In genomic region chr2:11343626-11344341, GRCh38 we compare ENCODE assay signal across 8 cellular contexts. TPM values are rescaled to one million over a fixed set of nuclear protein-coding genes. Genes with fewer than 3 reads are reported as not detected.
DNase-seq lines count a peak whose midpoint lies in the region; ATAC-seq, FAIRE-seq and TF ChIP-seq lines count a peak whose summit lies in the region.

No MANE protein-coding gene starts in this region.

- POLR2A ChIA-PET in CD8-positive, alpha-beta T cell (lab: Charles Lee), result interaction anchor here (1.3 to 1.8 kb wide), 3 partner anchors 9 to 189 kb away, joined by 4 to 11 read pairs (median 4); partner anchors contain the start of genes E2F6 and SLC66A3

- peak in 5 of 7 experiments; percentile 9 to 58 (median 24) for DNase-seq in CD8-positive, alpha-beta T cell
- peak; percentile 53 for DNase-seq in RCC 7860 (ENCODE audit: low spot score)
- DNase-seq in activated naive CD4-positive, alpha-beta T cell treated with anti-CD3 and anti-CD28 coated beads, Interleukin-2, amount 10 ng/mL, durations not matched to agents 7 days and 5 days, result peak; percentile 59
- DNase-seq in Right ventricle myocardium superior, result peak; percentile 64
- DNase-seq in posterior vena cava (ENCODE audit: low spot score), result peak; percentile 87
- no peak for DNase-seq in cortex of kidney (lab: John Stamatoyannopoulos, UW)

- H3K27me3 Mint-ChIP-seq in CD8-positive, alpha-beta T cell (ENCODE audit: low read depth), result no peaks in the 10 kb centered on the region
- H3K27me3 Mint-ChIP-seq in activated naive CD4-positive, alpha-beta T cell treated with anti-CD3 and anti-CD28 coated beads, Interleukin-2, amount 10 ng/mL, durations not matched to agents 7 days and 5 days, result peaks cover 16% of the 10 kb centered on the region

- H3K36me3 Mint-ChIP-seq in CD8-positive, alpha-beta T cell, result peaks cover 5% of the 10 kb centered on the region
- peaks cover 8% of the 10 kb centered on the region for H3K36me3 Mint-ChIP-seq in activated naive CD4-positive, alpha-beta T cell treated with anti-CD3 and anti-CD28 coated beads, Interleukin-2, amount 10 ng/mL, durations not matched to agents 7 days and 5 days

- TF ChIP-seq CTCF in CD8-positive, alpha-beta T cell (IDR thresholded peaks at IDR 0.05), result no peak

- peaks cover 12% of the 10 kb centered on the region for H3K4me1 ChIP-seq in CD8-positive, alpha-beta T cell (ENCODE audit: insufficient read depth, low read length)

- peaks cover 43% of the 10 kb centered on the region for H3K4me1 Mint-ChIP-seq in CD8-positive, alpha-beta T cell (ENCODE audit: low read depth)
- peaks cover 28% of the 10 kb centered on the region for H3K4me1 Mint-ChIP-seq in activated naive CD4-positive, alpha-beta T cell treated with anti-CD3 and anti-CD28 coated beads, Interleukin-2, amount 10 ng/mL, durations not matched to agents 7 days and 5 days

- intact Hi-C loops in CD8-positive, alpha-beta T cell (cut with DNase I, micrococcal nuclease), result loop anchor here (1.0 to 10.0 kb wide), 8 partner anchors 119 to 1709 kb away; partner anchors contain the start of genes LPIN1 (in 2 of the 2), SLC66A3 (in 2 of the 2), PDIA6 (in 1 of the 2) and YWHAQ (in 1 of the 2)
- intact Hi-C loops in Right ventricle myocardium superior (cut with DNase I) (loop anchor here (10.0 kb wide), 1 partner anchor 109 kb away; no protein-coding TSS in a partner anchor), posterior vena cava (cut with DNase I) (loop anchor here (5.0 to 10.0 kb wide), 3 partner anchors 69 to 109 kb away; no protein-coding TSS in a partner anchor)

- no peak for FAIRE-seq in RCC 7860 (lab: Jason Lieb, UNC)

- peak; percentile 33 for ATAC-seq in CD8-positive, alpha-beta T cell
- ATAC-seq in GM19324 (IDR thresholded peaks at IDR 0.05; ENCODE audit: low FRiP score, unreplicated experiment) (peak; percentile 38), HG03354 (IDR thresholded peaks at IDR 0.05; ENCODE audit: poor library complexity, severe bottlenecking, unreplicated experiment) (peak; percentile 48), Right ventricle myocardium superior (ENCODE audit: poor library complexity) (peak; percentile 42)

- no peaks in the 10 kb centered on the region for H3K9me3 ChIP-seq in CD8-positive, alpha-beta T cell (ENCODE audit: low read length)

- H3K4me3 Mint-ChIP-seq in CD8-positive, alpha-beta T cell, result peak overlapping the region; percentile 95
- peak overlapping the region; percentile 100 for H3K4me3 Mint-ChIP-seq in activated naive CD4-positive, alpha-beta T cell treated with anti-CD3 and anti-CD28 coated beads, Interleukin-2, amount 10 ng/mL, durations not matched to agents 7 days and 5 days

- H3K27ac ChIP-seq in CD8-positive, alpha-beta T cell (ENCODE audit: low read depth, low read length), result peak overlapping the region; percentile 17

- H3K4me3 ChIP-seq in CD8-positive, alpha-beta T cell (ENCODE audit: low read depth, low read length), result peak overlapping the region; percentile 79

- no peaks in the 10 kb centered on the region for H3K9me3 Mint-ChIP-seq in CD8-positive, alpha-beta T cell
- H3K9me3 Mint-ChIP-seq in activated naive CD4-positive, alpha-beta T cell treated with anti-CD3 and anti-CD28 coated beads, Interleukin-2, amount 10 ng/mL, durations not matched to agents 7 days and 5 days, result no peaks in the 10 kb centered on the region

- H3K36me3 ChIP-seq in CD8-positive, alpha-beta T cell (ENCODE audit: insufficient read depth, low read length), result no peaks in the 10 kb centered on the region

- peak overlapping the region; percentile 90 for H3K27ac Mint-ChIP-seq in CD8-positive, alpha-beta T cell
- peak overlapping the region; percentile 90 for H3K27ac Mint-ChIP-seq in activated naive CD4-positive, alpha-beta T cell treated with anti-CD3 and anti-CD28 coated beads, Interleukin-2, amount 10 ng/mL, durations not matched to agents 7 days and 5 days

- CTCF ChIA-PET in CD8-positive, alpha-beta T cell (lab: Charles Lee), result interaction anchor here (0.9 to 3.7 kb wide), 2 partner anchors 12 to 212 kb away, joined by 3 to 16 read pairs; a partner anchor contains a TSS
- CTCF ChIA-PET in activated naive CD4-positive, alpha-beta T cell treated with anti-CD3 and anti-CD28 coated beads, Interleukin-2, amount 10 ng/mL, durations not matched to agents 7 days and 5 days (lab: Charles Lee), result interaction anchor here (1.9 kb wide), 1 partner anchor 214 kb away, joined by 4 read pairs; no protein-coding TSS in a partner anchor

- no peaks in the 10 kb centered on the region for H3K27me3 ChIP-seq in CD8-positive, alpha-beta T cell (ENCODE audit: insufficient read depth, low read length)

RNA-seq across cellular contexts. Expression of gene ROCK2, which starts 0.7 kb away (rescaled TPM):
- total RNA-seq in CD8-positive, alpha-beta T cell, result 1 to 10 TPM; 4.1 to 5.7 TPM
- total RNA-seq in Right ventricle myocardium superior (31.5 TPM), posterior vena cava (100 to 1,000 TPM; 109 to 186 TPM)
